22 cellular contexts compared by ENCODE assay signal in genomic region chr19:5067666-5068065, GRCh38.
"Had no signal": no experiment of that assay in that cellular context is flagged by ENCODE, and none has a peak within 500 bp of the region (broad histone marks: within the 10 kb centered on the region; RNA-seq: fewer than 3 reads in every experiment).

No MANE protein-coding gene starts in this region.

- H3K9ac ChIP-seq: parathyroid adenoma had no signal

- H3K27me3 ChIP-seq: heart left ventricle, left lung, right atrium auricular region, transverse colon had no signal

- H3K27ac ChIP-seq: heart left ventricle, left lung, parathyroid adenoma, right atrium auricular region, transverse colon had no signal

- ATAC-seq: esophagus mucosa; left lung; mucosa of descending colon; natural killer cell treated with Interleukin-12 subunit alpha and Interleukin-12 subunit beta and Interleukin-15 and Interleukin-18, amount 100 ng/mL, for 72 hours had no signal

- DNase-seq: activated CD4-positive, alpha-beta T cell treated with anti-CD3 and anti-CD28 coated beads for 4 hours; activated CD4-positive, alpha-beta T cell treated with anti-CD3 and anti-CD28 coated beads, Interleukin-2, amount 50 U/mL, for 4 hours; activated CD4-positive, CD25-positive, alpha-beta regulatory T cell; activated effector memory CD4-positive, alpha-beta T cell treated with anti-CD3 and anti-CD28 coated beads, Interleukin-2, amount 50 U/mL, for 16 hours; activated naive CD4-positive, alpha-beta T cell treated with anti-CD3 and anti-CD28 coated beads for 36 hours; activated naive CD8-positive, alpha-beta T cell treated with anti-CD3 and anti-CD28 coated beads for 36 hours; activated T-cell treated with anti-CD3 and anti-CD28 coated beads for 4 hours; caudate nucleus; cortex of kidney; foreskin fibroblast; heart left ventricle; left lung; mucosa of descending colon; nucleus accumbens; stimulated activated CD4-positive, alpha-beta T cell treated with anti-CD3 and anti-CD28 coated beads, Interleukin-2, amount 100 ng/mL, for 48 hours; stimulated activated naive CD4-positive, alpha-beta T cell treated with Interleukin-2 at 50 U/mL for 16 hours; T-helper 1 cell; transverse colon had no signal

- H3K4me1 ChIP-seq: left lung, parathyroid adenoma, transverse colon had no signal

- H2AFZ ChIP-seq: parathyroid adenoma had no signal

- H3K4me3 ChIP-seq: heart left ventricle, left lung, mucosa of descending colon, right atrium auricular region, transverse colon had no signal
